ENCODE assay signal across 7 cellular contexts in genomic region chr14:29521526-29522137, GRCh38.
DNase-seq lines count a peak whose midpoint lies in the region; ATAC-seq lines count a peak whose summit lies in the region.

No MANE protein-coding gene starts in this region.

- no peak overlapping the region for H3K4me3 ChIP-seq in SJCRH30

- H3K9me3 ChIP-seq in SJCRH30 (replicated peaks) = no peaks in the 10 kb centered on the region

- DNase-seq in ELF-1 (ENCODE audit: low read depth, low spot score) (peak; percentile 3), Kasumi-1 (lab: John Stamatoyannopoulos, UW) (peak; percentile 12 to 18), SJCRH30 (peak; percentile 9 to 51), islet precursor cell (peak; percentile 61)

- H3K4me1 ChIP-seq in SJCRH30 = no peaks in the 10 kb centered on the region

- ATAC-seq in HG03280 (IDR thresholded peaks at IDR 0.05; ENCODE audit: unreplicated experiment) (no peak), GM21723 (IDR thresholded peaks at IDR 0.05; ENCODE audit: unreplicated experiment) (no peak), HG03095 (IDR thresholded peaks at IDR 0.05; ENCODE audit: unreplicated experiment) (no peak)

- H3K27ac ChIP-seq in SJCRH30 = no peak overlapping the region

- H3K36me3 ChIP-seq in SJCRH30 = no peaks in the 10 kb centered on the region

- no peaks in the 10 kb centered on the region for H3K27me3 ChIP-seq in SJCRH30

Comparison
In these comparisons a context has a peak if more than half of its experiments do, and no peak if none do; other contexts are left out.
1. DNase-seq: peak in every context shown above with its lines; median percentile 61 in islet precursor cell; 30 in SJCRH30; 15 in Kasumi-1; 3 in ELF-1.